Comparison of ENCODE assay signal across 12 cellular contexts in genomic region chr1:5481889-5482288, GRCh38.
DNase-seq lines count a peak whose midpoint lies in the region; ATAC-seq, FAIRE-seq and TF ChIP-seq lines count a peak whose summit lies in the region.
"Had no signal": no experiment of that assay in that cellular context is flagged by ENCODE, and none has a peak within 500 bp of the region (broad histone marks: within the 10 kb centered on the region; RNA-seq: fewer than 3 reads in every experiment).

No MANE protein-coding gene starts in this region.

- H3K9me3 Mint-ChIP-seq in CD8-positive, alpha-beta memory T cell = no peaks in the 10 kb centered on the region
- H3K9me3 Mint-ChIP-seq in activated naive CD4-positive, alpha-beta T cell treated with anti-CD3 and anti-CD28 coated beads, Interleukin-2, amount 10 ng/mL, durations not matched to agents 7 days and 5 days = no peaks in the 10 kb centered on the region
- no peaks in the 10 kb centered on the region for H3K9me3 Mint-ChIP-seq in progenitor cell of endocrine pancreas (ENCODE audit: low read depth)

- peaks cover 11% of the 10 kb centered on the region for H3K4me1 ChIP-seq in CD8-positive, alpha-beta memory T cell (ENCODE audit: insufficient read depth, low read length)
- H3K4me1 ChIP-seq in testis = no peaks in the 10 kb centered on the region

- peak; percentile 63 for TF ChIP-seq CTCF in progenitor cell of endocrine pancreas (IDR thresholded peaks at IDR 0.05; ENCODE audit: unreplicated experiment)
- TF ChIP-seq CTCF in testis (IDR thresholded peaks at IDR 0.05) = no peak

- no peak for TF ChIP-seq POLR2A in testis (IDR thresholded peaks at IDR 0.05)

- ATAC-seq in GM18502 (IDR thresholded peaks at IDR 0.05; ENCODE audit: poor library complexity, unreplicated experiment) = no peak

- peaks cover 8 to 13% (median 13%) of the 10 kb centered on the region in 3 donors for H3K4me1 Mint-ChIP-seq in CD8-positive, alpha-beta memory T cell
- peaks cover 5% of the 10 kb centered on the region for H3K4me1 Mint-ChIP-seq in activated naive CD4-positive, alpha-beta T cell treated with anti-CD3 and anti-CD28 coated beads, Interleukin-2, amount 10 ng/mL, durations not matched to agents 7 days and 5 days
- peaks cover 13% of the 10 kb centered on the region for H3K4me1 Mint-ChIP-seq in progenitor cell of endocrine pancreas (ENCODE audit: low read depth)

- H3K9me3 ChIP-seq in CD8-positive, alpha-beta memory T cell (ENCODE audit: low read length) = no peaks in the 10 kb centered on the region
- H3K9me3 ChIP-seq in testis = no peaks in the 10 kb centered on the region

- no peak overlapping the region for H3K4me3 ChIP-seq in CD8-positive, alpha-beta memory T cell (ENCODE audit: low read length)
- no peak overlapping the region for H3K4me3 ChIP-seq in testis
- H3K4me3 ChIP-seq: skin epidermis had no signal

- CTCF ChIA-PET in CD8-positive, alpha-beta memory T cell (lab: Charles Lee) = interaction anchor here (1.9 kb wide), 1 partner anchor 196 kb away, joined by 12 read pairs; no protein-coding TSS in a partner anchor
- CTCF ChIA-PET in activated naive CD4-positive, alpha-beta T cell treated with anti-CD3 and anti-CD28 coated beads, Interleukin-2, amount 10 ng/mL, durations not matched to agents 7 days and 5 days (lab: Charles Lee) = interaction anchor here (1.4 to 1.5 kb wide), 2 partner anchors 131 to 196 kb away, joined by 3 to 5 read pairs; no protein-coding TSS in a partner anchor

- in situ Hi-C loops in G401 (cut with HindIII; ENCODE audit: low sequenced_read_pairs) = no loop called here

- H3K36me3 Mint-ChIP-seq in CD8-positive, alpha-beta memory T cell = no peaks in the 10 kb centered on the region
- no peaks in the 10 kb centered on the region for H3K36me3 Mint-ChIP-seq in activated naive CD4-positive, alpha-beta T cell treated with anti-CD3 and anti-CD28 coated beads, Interleukin-2, amount 10 ng/mL, durations not matched to agents 7 days and 5 days
- no peaks in the 10 kb centered on the region for H3K36me3 Mint-ChIP-seq in progenitor cell of endocrine pancreas (ENCODE audit: insufficient read depth)

- peak overlapping the region in 5 of 7 donors; percentile 18 to 66 (median 32) for H3K4me3 Mint-ChIP-seq in CD8-positive, alpha-beta memory T cell
- no peak overlapping the region for H3K4me3 Mint-ChIP-seq in activated naive CD4-positive, alpha-beta T cell treated with anti-CD3 and anti-CD28 coated beads, Interleukin-2, amount 10 ng/mL, durations not matched to agents 7 days and 5 days
- H3K4me3 Mint-ChIP-seq in progenitor cell of endocrine pancreas (ENCODE audit: low read depth) = no peak overlapping the region

- H3K27ac Mint-ChIP-seq in CD8-positive, alpha-beta memory T cell = peak overlapping the region in 3 of 8 donors; percentile 60 to 82 (median 64)
- no peak overlapping the region for H3K27ac Mint-ChIP-seq in activated naive CD4-positive, alpha-beta T cell treated with anti-CD3 and anti-CD28 coated beads, Interleukin-2, amount 10 ng/mL, durations not matched to agents 7 days and 5 days
- no peak overlapping the region for H3K27ac Mint-ChIP-seq in progenitor cell of endocrine pancreas

- intact Hi-C loops in testis (cut with DNase I; ENCODE audit: low total_unique reads) = no loop called here

- H3K27ac ChIP-seq in CD8-positive, alpha-beta memory T cell (ENCODE audit: low read depth, low read length) = no peak overlapping the region
- no peak overlapping the region for H3K27ac ChIP-seq in testis
- H3K27ac ChIP-seq: skin epidermis had no signal

- FAIRE-seq in HTR-8/SVneo (lab: Jason Lieb, UNC) = no peak
- FAIRE-seq: TTC549 had no signal

- H3K36me3 ChIP-seq in CD8-positive, alpha-beta memory T cell (ENCODE audit: insufficient read depth, low read length) = no peaks in the 10 kb centered on the region
- no peaks in the 10 kb centered on the region for H3K36me3 ChIP-seq in testis (ENCODE audit: low read depth, missing control alignments)

- no peaks in the 10 kb centered on the region for H3K27me3 ChIP-seq in CD8-positive, alpha-beta memory T cell (ENCODE audit: insufficient read depth, low read length, poor library complexity, severe bottlenecking)
- no peaks in the 10 kb centered on the region for H3K27me3 ChIP-seq in testis

- H3K27me3 Mint-ChIP-seq in CD8-positive, alpha-beta memory T cell = peaks cover 5 to 9% of the 10 kb centered on the region in 2 donors
- H3K27me3 Mint-ChIP-seq in activated naive CD4-positive, alpha-beta T cell treated with anti-CD3 and anti-CD28 coated beads, Interleukin-2, amount 10 ng/mL, durations not matched to agents 7 days and 5 days = peaks cover 12% of the 10 kb centered on the region
- peaks cover 56% of the 10 kb centered on the region for H3K27me3 Mint-ChIP-seq in progenitor cell of endocrine pancreas

- 39 to 61% methylated on average over 6 to 10 of the region's 10 CpGs for WGBS in testis, 2 donors

- POLR2A ChIA-PET in CD8-positive, alpha-beta memory T cell (lab: Charles Lee) = interaction anchor here (1.0 kb wide), 1 partner anchor 93 kb away, joined by 3 read pairs; no protein-coding TSS in a partner anchor

- peak; percentile 6 to 62 (median 43) for DNase-seq in CD8-positive, alpha-beta memory T cell
- peak; percentile 10 for DNase-seq in T follicular helper cell (ENCODE audit: low read depth)
- peak; percentile 57 for DNase-seq in activated naive CD4-positive, alpha-beta T cell treated with anti-CD3 and anti-CD28 coated beads, Interleukin-2, amount 10 ng/mL, durations not matched to agents 7 days and 5 days
- DNase-seq in progenitor cell of endocrine pancreas (ENCODE audit: low spot score, unreplicated experiment) = peak; percentile 24
- DNase-seq in HTR-8/SVneo (ENCODE audit: insufficient read length, low spot score) = no peak
- no peak for DNase-seq in testis
- DNase-seq in G401 (ENCODE audit: low spot score) = no peak
- DNase-seq: dermis blood vessel endothelial cell, NCI-H2029 had no signal

Comparison
In these comparisons a context has a peak if more than half of its experiments do, and no peak if none do; other contexts are left out.
1. DNase-seq: peak in CD8-positive, alpha-beta memory T cell (5 of 5), T follicular helper cell (single experiment), activated naive CD4-positive, alpha-beta T cell treated with anti-CD3 and anti-CD28 coated beads, Interleukin-2, amount 10 ng/mL, durations not matched to agents 7 days and 5 days (single experiment) and progenitor cell of endocrine pancreas (single experiment); none in HTR-8/SVneo (single experiment), testis (single experiment) and G401 (single experiment).
2. H3K4me3 Mint-ChIP-seq: peak in CD8-positive, alpha-beta memory T cell (5 of 7); none in activated naive CD4-positive, alpha-beta T cell treated with anti-CD3 and anti-CD28 coated beads, Interleukin-2, amount 10 ng/mL, durations not matched to agents 7 days and 5 days (single experiment) and progenitor cell of endocrine pancreas (single experiment).